ENCODE assay signal across 11 cellular contexts in the genomic region with DNA sequence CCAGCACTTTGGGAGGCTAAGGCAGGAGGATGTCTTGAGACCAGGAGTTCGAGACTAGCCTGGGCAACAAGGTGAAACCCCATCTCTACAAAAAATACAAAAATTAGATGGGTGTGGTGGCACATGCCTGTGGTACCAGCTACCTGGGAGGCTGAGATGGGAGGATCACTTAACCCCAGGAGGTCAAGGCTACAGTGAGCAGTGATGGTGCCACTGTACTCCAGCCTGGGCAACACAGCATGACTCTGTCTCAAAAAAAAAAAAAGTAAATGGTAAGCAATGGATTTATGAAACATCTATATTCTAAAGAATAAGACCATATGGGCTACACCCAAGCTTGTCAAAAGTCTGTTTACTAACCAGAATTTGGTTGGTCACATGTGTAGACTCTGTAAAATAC. TPM values are rescaled to one million over a fixed set of nuclear protein-coding genes. Genes with fewer than 3 reads are reported as not detected.
A peak's percentile ranks its signal among the peaks of the same experiment; 100 is the strongest.
DNase-seq lines count a peak whose midpoint lies in the region; ATAC-seq and TF ChIP-seq lines count a peak whose summit lies in the region.
"Had no signal": no experiment of that assay in that cellular context is flagged by ENCODE, and none has a peak within 500 bp of the region (broad histone marks: within the 10 kb centered on the region; RNA-seq: fewer than 3 reads in every experiment).

No MANE protein-coding gene starts in this region.

- H3K27ac Mint-ChIP-seq in MCF 10A (ENCODE audit: low read depth, unreplicated experiment): peak overlapping the region; percentile 98
- H3K27ac Mint-ChIP-seq: effector memory CD8-positive, alpha-beta T cell had no signal

- H3K4me3 ChIP-seq in HUES6 (ENCODE audit: low read depth, low read length): no peak overlapping the region
- no peak overlapping the region for H3K4me3 ChIP-seq in left lung
- H3K4me3 ChIP-seq in testis: no peak overlapping the region
- H3K4me3 ChIP-seq: pancreas had no signal

- POLR2A ChIA-PET in MCF 10A (lab: Yijun Ruan, JAX): interaction anchor here (0.6 to 18.7 kb wide), 18 partner anchors 10 to 270 kb away, joined by 3 to 1056 read pairs (median 4); a partner anchor contains a TSS

- intact Hi-C loops in MCF 10A (cut with micrococcal nuclease): no loop called here
- intact Hi-C loops in left lung (cut with DNase I): no loop called here
- intact Hi-C loops in testis (cut with DNase I; ENCODE audit: low total_unique reads): no loop called here

- H3K9me3 ChIP-seq in HUES6 (ENCODE audit: control insufficient read depth, insufficient read depth, low read depth, low read length): no peaks in the 10 kb centered on the region
- no peaks in the 10 kb centered on the region for H3K9me3 ChIP-seq in left lung
- H3K9me3 ChIP-seq in testis: no peaks in the 10 kb centered on the region
- H3K9me3 ChIP-seq: pancreas had no signal

- H3K27ac ChIP-seq in HUES6 (ENCODE audit: low read depth, low read length): peak overlapping the region; percentile 69
- H3K27ac ChIP-seq in left lung: peak overlapping the region; percentile 57 to 79
- peak overlapping the region; percentile 26 to 80 for H3K27ac ChIP-seq in testis

- H3K36me3 Mint-ChIP-seq in MCF 10A (ENCODE audit: insufficient read depth, unreplicated experiment): peaks cover 20% of the 10 kb centered on the region

- H3K27me3 ChIP-seq in HUES6 (ENCODE audit: control insufficient read depth, insufficient read depth, low read length): no peaks in the 10 kb centered on the region
- no peaks in the 10 kb centered on the region for H3K27me3 ChIP-seq in left lung
- H3K27me3 ChIP-seq in testis: no peaks in the 10 kb centered on the region
- H3K27me3 ChIP-seq: pancreas had no signal

- peaks cover 83% of the 10 kb centered on the region for H3K4me1 ChIP-seq in HUES6 (ENCODE audit: control insufficient read depth, insufficient read depth, low read length)
- H3K4me1 ChIP-seq in left lung: peaks cover 26 to 56% of the 10 kb centered on the region in 2 donors
- H3K4me1 ChIP-seq in testis: peaks cover 34% of the 10 kb centered on the region

- peak; percentile 24 for ATAC-seq in left lung
- ATAC-seq: activated CD4-positive, CD25-positive, alpha-beta regulatory T cell treated with anti-CD3 and anti-CD28 coated beads, Interleukin-2, amount 50 U/mL, for 24 hours; effector memory CD8-positive, alpha-beta T cell had no signal

- no TSS peak for BruUV-seq in MCF 10A (replicated peaks; lab: Mats Ljungman, UMichigan)

- TF ChIP-seq CTCF in MCF 10A (IDR thresholded peaks at IDR 0.05; ENCODE audit: unreplicated experiment) (no peak), left lung (IDR thresholded peaks at IDR 0.05) (no peak), testis (IDR thresholded peaks at IDR 0.05) (no peak)

- peaks cover 45% of the 10 kb centered on the region for H3K4me1 Mint-ChIP-seq in MCF 10A (ENCODE audit: insufficient read depth, unreplicated experiment)

- peak overlapping the region; percentile 50 for H3K9ac ChIP-seq in HUES6 (ENCODE audit: low read length)

- TF ChIP-seq POLR2A in testis (IDR thresholded peaks at IDR 0.05): no peak

- no peaks in the 10 kb centered on the region for H3K9me3 Mint-ChIP-seq in MCF 10A (ENCODE audit: unreplicated experiment)
- H3K9me3 Mint-ChIP-seq: effector memory CD8-positive, alpha-beta T cell had no signal

- WGBS in testis, 2 donors: 96 to 100% methylated on average over 1 of the region's 1 CpG

- no peaks in the 10 kb centered on the region for H3K27me3 Mint-ChIP-seq in MCF 10A (ENCODE audit: insufficient read depth, unreplicated experiment)

- CTCF ChIA-PET in MCF 10A (lab: Yijun Ruan, JAX): interaction anchor here (1.0 to 4.5 kb wide), 4 partner anchors 11 to 330 kb away, joined by 4 to 46 read pairs (median 6); a partner anchor contains a TSS

- H3K36me3 ChIP-seq in HUES6 (ENCODE audit: control insufficient read depth, insufficient read depth, low read length) (peaks cover 3% of the 10 kb centered on the region; the same call in 1 of the 2 replicates), left lung (no peaks in the 10 kb centered on the region), testis (ENCODE audit: low read depth, missing control alignments) (no peaks in the 10 kb centered on the region)
- H3K36me3 ChIP-seq: pancreas had no signal

- no peak for DNase-seq in MCF 10A (ENCODE audit: unreplicated experiment)
- DNase-seq in left lung: no peak
- no peak for DNase-seq in testis
- no peak for DNase-seq in inferior parietal cortex (ENCODE audit: extremely low spot score)
- no peak for DNase-seq in AG20443 (ENCODE audit: low spot score)
- DNase-seq in stimulated activated CD4-positive, alpha-beta T cell treated with anti-CD3 and anti-CD28 coated beads, Interleukin-15, amount 100 ng/mL, for 24 hours: no peak
- no peak for DNase-seq in NCI-H1436 treated with DMSO at 0.1 percent for 48 hours (lab: John Stamatoyannopoulos, UW)
- DNase-seq: effector memory CD8-positive, alpha-beta T cell had no signal

- H3K4me3 Mint-ChIP-seq in MCF 10A (ENCODE audit: unreplicated experiment): peak overlapping the region; percentile 77
- H3K4me3 Mint-ChIP-seq: effector memory CD8-positive, alpha-beta T cell had no signal

RNA-seq across cellular contexts. Expression of a gene that starts 12.3 kb away (rescaled TPM):
- total RNA-seq in MCF 10A (2022): 17.2 and 25.1 TPM in 2 replicates
- total RNA-seq in left lung: 10 to 100 TPM; 17.3 to 36.0 TPM
- total RNA-seq in testis: 10 to 100 TPM; 13.1 to 13.6 TPM
- polyA plus RNA-seq in testis (ENCODE audit: insufficient read depth, low read depth, low replicate concordance): 4.8 TPM

RNA-seq across cellular contexts. Expression of a gene that starts 12.6 kb away (rescaled TPM):
- total RNA-seq in MCF 10A (2022): 88.1 and 107 TPM in 2 replicates
- 10 to 100 TPM; 69.4 to 84.3 TPM for total RNA-seq in left lung
- total RNA-seq in testis: 100 to 1,000 TPM in 1 of 2 donors, 10 to 100 TPM in 1; 94.6 to 112 TPM
- 31.7 TPM for polyA plus RNA-seq in testis (ENCODE audit: insufficient read depth, low read depth, low replicate concordance)
